In the genomic region with DNA sequence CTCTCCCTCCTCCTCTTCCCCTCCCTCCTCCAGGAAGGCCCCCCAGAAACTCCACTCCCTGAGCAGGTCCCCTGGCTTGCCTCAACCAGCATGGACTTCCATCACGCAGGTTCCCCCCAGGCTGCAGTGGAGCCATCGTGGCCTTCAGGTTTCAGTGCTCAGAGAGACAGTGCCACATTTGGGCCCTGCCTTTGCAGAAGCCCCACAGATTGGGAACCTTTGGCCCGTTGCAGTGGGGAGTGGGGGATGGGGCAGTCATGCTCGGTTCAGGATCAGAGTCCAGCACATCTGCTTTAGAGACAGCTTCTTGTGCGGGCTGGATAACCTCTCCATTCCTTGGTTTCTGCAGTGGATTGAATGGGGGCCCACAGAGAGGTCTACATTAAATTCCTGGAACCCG, we compare ENCODE assay signal across 24 cellular contexts.
"Had no signal": no experiment of that assay in that cellular context is flagged by ENCODE, and none has a peak within 500 bp of the region (broad histone marks: within the 10 kb centered on the region; RNA-seq: fewer than 3 reads in every experiment).

No MANE protein-coding gene starts in this region.

- H3K9me3 ChIP-seq: adrenal gland, breast epithelium, MG63 had no signal

- H3K36me3 ChIP-seq: adrenal gland, breast epithelium, MG63, SJSA1 had no signal

- H3K4me3 ChIP-seq: adrenal gland, breast epithelium, MG63, SJSA1 had no signal

- H3K4me1 ChIP-seq: adrenal gland, breast epithelium, SJSA1 had no signal

- H3K27me3 ChIP-seq: adrenal gland, breast epithelium, MG63, SJSA1 had no signal

- H3K27ac ChIP-seq: adrenal gland, breast epithelium, SJSA1 had no signal

- DNase-seq: activated CD4-positive, alpha-beta T cell treated with anti-CD3 and anti-CD28 coated beads for 4 hours; activated CD8-positive, alpha-beta T cell treated with anti-CD3 and anti-CD28 coated beads for 36 hours; activated gamma-delta T cell; activated naive CD4-positive, alpha-beta T cell treated with anti-CD3 and anti-CD28 coated beads for 36 hours; activated naive CD8-positive, alpha-beta T cell treated with anti-CD3 and anti-CD28 coated beads, Interleukin-2, amount 10 ng/mL, durations not matched to agents 7 days and 5 days; activated T-cell treated with anti-CD3 and anti-CD28 coated beads, Interleukin-2, amount 50 U/mL, for 24 hours; adrenal gland; anterior cingulate cortex; central memory CD4-positive, alpha-beta T cell; MG63; MV-4-11; NCI-H1092 treated with DMSO at 0.1 percent for 48 hours; NCI-H1417 treated with DMSO at 0.1 percent for 48 hours; NCI-H1694; NCI-H2029; NCI-H345; NCI-H510A treated with DMSO at 0.1 percent for 48 hours; NCI-H69; NK-92 treated with Interleukin-12 subunit alpha and Interleukin-12 subunit beta, amount 100 ng/mL, for 24 hours; SHP77 had no signal

- ATAC-seq: activated CD4-positive, CD25-positive, alpha-beta regulatory T cell treated with anti-CD3 and anti-CD28 coated beads, Interleukin-2, amount 50 U/mL, for 24 hours; activated CD8-positive, alpha-beta T cell treated with anti-CD3 and anti-CD28 coated beads for 36 hours; SK-N-SH treated with all-trans-retinoic acid at 6 μM for 48 hours had no signal
